ENCODE assay signal across 19 cellular contexts in the genomic region with DNA sequence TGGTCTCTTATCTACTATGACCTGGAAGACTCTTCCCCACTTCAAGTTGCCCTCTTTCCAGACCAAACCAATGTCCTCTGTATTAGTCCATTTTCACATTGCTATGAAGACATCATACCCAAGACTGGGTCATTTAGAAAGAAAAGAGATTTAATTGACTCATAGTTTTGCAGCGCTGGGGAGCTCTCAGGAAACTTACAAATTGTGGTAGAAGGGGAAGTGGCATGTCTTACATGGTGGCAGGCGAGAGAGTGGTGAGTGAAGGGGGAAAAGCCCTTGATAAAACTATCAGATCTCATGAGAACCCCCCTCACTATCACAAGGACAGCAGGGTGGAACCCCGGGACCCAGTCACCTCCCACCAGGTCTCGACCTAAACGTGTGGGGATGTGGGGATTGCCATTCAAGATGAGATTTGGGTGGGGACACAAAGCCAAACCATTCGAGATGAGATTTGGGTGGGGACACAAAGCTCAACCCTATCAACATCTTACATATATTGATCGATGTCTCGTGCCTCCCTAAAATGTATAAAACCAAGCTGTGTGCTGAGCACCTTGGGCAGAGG. TPM values are rescaled to one million over a fixed set of nuclear protein-coding genes. Genes with fewer than 3 reads are reported as not detected.
DNase-seq lines count a peak whose midpoint lies in the region; ATAC-seq, FAIRE-seq and TF ChIP-seq lines count a peak whose summit lies in the region.
"Had no signal": no experiment of that assay in that cellular context is flagged by ENCODE, and none has a peak within 500 bp of the region (broad histone marks: within the 10 kb centered on the region; RNA-seq: fewer than 3 reads in every experiment).

No MANE protein-coding gene starts in this region.

- intact Hi-C loops in K562 (cut with micrococcal nuclease): no loop called here

- no peak for FAIRE-seq in K562 (lab: Jason Lieb, UNC)
- FAIRE-seq: H1 had no signal

- TF ChIP-seq RAD21 in K562 (CRISPR knock-in tag; conservative IDR thresholded peaks at IDR 0.05 in 1 of 2, IDR thresholded peaks at IDR 0.05 in 1 of 2): no peak

- no peak overlapping the region for H3K4me3 Mint-ChIP-seq in stimulated activated effector memory CD8-positive, alpha-beta T cell treated with anti-CD3 and anti-CD28 coated beads, Interleukin-12 subunit alpha, Interleukin-12 subunit beta, amount 100 ng/mL, for 72 hours

- WGBS in K562 (ENCODE audit: insufficient coverage, low coverage, missing lambda C conversion rate): 43% methylated on average over 8 of the region's 8 CpGs

- H3K9me1 ChIP-seq in K562 (ENCODE audit: control insufficient read depth, insufficient read depth, low read length): no peaks in the 10 kb centered on the region

- ATAC-seq in K562 (no peak), GM19455 (IDR thresholded peaks at IDR 0.05; ENCODE audit: unreplicated experiment) (no peak)
- peak; percentile 57 for ATAC-seq in stimulated activated effector memory CD8-positive, alpha-beta T cell treated with anti-CD3 and anti-CD28 coated beads, Interleukin-12 subunit alpha, Interleukin-12 subunit beta, amount 100 ng/mL, for 72 hours
- no peak for ATAC-seq in activated CD4-positive, CD25-positive, alpha-beta regulatory T cell treated with anti-CD3 and anti-CD28 coated beads, Interleukin-2, amount 50 U/mL, for 24 hours

- no peaks in the 10 kb centered on the region for H3K27me3 ChIP-seq in K562 (ENCODE audit: control insufficient read depth in 2 of 2, insufficient read depth in 2 of 2, low read length in 2 of 2)
- H3K27me3 ChIP-seq: Peyer's patch had no signal

- no peak overlapping the region for H3K9ac ChIP-seq in K562 (ENCODE audit: insufficient read depth in 1 of 2, low read depth in 2 of 2, low read length in 2 of 2)

- CTCF ChIA-PET in K562 (lab: Yijun Ruan, JAX; ENCODE audit: low intra/inter-chr PET ratio): no interaction called here

- POLR2A ChIA-PET in K562 (lab: Yijun Ruan, JAX): interaction anchor here (0.6 to 0.9 kb wide), 3 partner anchors 13 to 124 kb away, joined by 3 to 10 read pairs (median 4); no protein-coding TSS in a partner anchor

- no peak overlapping the region for H3K27ac ChIP-seq in K562 (ENCODE audit: extremely low read depth, low read depth, low read length)
- H3K27ac ChIP-seq: Peyer's patch had no signal

- no peaks in the 10 kb centered on the region for H3K36me3 Mint-ChIP-seq in stimulated activated effector memory CD8-positive, alpha-beta T cell treated with anti-CD3 and anti-CD28 coated beads, Interleukin-12 subunit alpha, Interleukin-12 subunit beta, amount 100 ng/mL, for 72 hours
- H3K36me3 Mint-ChIP-seq: CD4-positive, CD25-positive, alpha-beta regulatory T cell had no signal

- no TSS peak for BruUV-seq in K562 (replicated peaks; lab: Mats Ljungman, UMichigan)

- peaks cover 19 to 29% of the 10 kb centered on the region in 2 experiments for H3K4me1 ChIP-seq in K562 (replicated peaks in 1 of 2; ENCODE audit: control insufficient read depth in 2 of 2, insufficient read depth in 2 of 2, low read length in 2 of 2)
- H3K4me1 ChIP-seq: Peyer's patch had no signal

- no peaks in the 10 kb centered on the region for H3K36me3 ChIP-seq in K562 (ENCODE audit: control insufficient read depth, insufficient read depth, low read length)
- H3K36me3 ChIP-seq: Peyer's patch had no signal

- H2AFZ ChIP-seq in K562 (ENCODE audit: low read depth, low read length): no peak overlapping the region

- no peaks in the 10 kb centered on the region for H3K79me2 ChIP-seq in K562 (ENCODE audit: control insufficient read depth, insufficient read depth, low read length)

- peaks cover 18% of the 10 kb centered on the region for H3K9me3 ChIP-seq in K562 (replicated peaks; ENCODE audit: control insufficient read depth, insufficient read depth, low read depth, low read length)
- H3K9me3 ChIP-seq: Peyer's patch had no signal

- DNase-seq in SIG-M5 treated with dmso at 0.1 percent for 504 hours (lab: John Stamatoyannopoulos, UW; ENCODE audit: unreplicated experiment) (peak; percentile 19), SIG-M5 (lab: John Stamatoyannopoulos, UW) (no peak), NB4 (ENCODE audit: low read depth) (peak; percentile 30), K562 (ENCODE audit: extremely low read depth in 1 of 4, low spot score in 3 of 4) (no peak), NCI-H526 (lab: John Stamatoyannopoulos, UW) (no peak)
- DNase-seq in stimulated activated effector memory CD8-positive, alpha-beta T cell treated with anti-CD3 and anti-CD28 coated beads, Interleukin-12 subunit alpha, Interleukin-12 subunit beta, amount 100 ng/mL, for 72 hours (ENCODE audit: low spot score in 2 of 2): no peak
- DNase-seq: 8988T; CD4-positive, CD25-positive, alpha-beta regulatory T cell; DND-41; KG1; NCI-H1092; NCI-H1436 treated with DMSO at 0.1 percent for 48 hours; NCI-H2029 treated with DMSO at 0.1 percent for 48 hours; NCI-H526 treated with DMSO at 0.1 percent for 48 hours; Peyer's patch; SHP77 treated with DMSO at 0.1 percent for 48 hours had no signal

- no peaks in the 10 kb centered on the region for H3K9me3 Mint-ChIP-seq in stimulated activated effector memory CD8-positive, alpha-beta T cell treated with anti-CD3 and anti-CD28 coated beads, Interleukin-12 subunit alpha, Interleukin-12 subunit beta, amount 100 ng/mL, for 72 hours

- H3K4me1 Mint-ChIP-seq in stimulated activated effector memory CD8-positive, alpha-beta T cell treated with anti-CD3 and anti-CD28 coated beads, Interleukin-12 subunit alpha, Interleukin-12 subunit beta, amount 100 ng/mL, for 72 hours: peaks cover 20% of the 10 kb centered on the region

- no peak overlapping the region for H3K27ac Mint-ChIP-seq in stimulated activated effector memory CD8-positive, alpha-beta T cell treated with anti-CD3 and anti-CD28 coated beads, Interleukin-12 subunit alpha, Interleukin-12 subunit beta, amount 100 ng/mL, for 72 hours
- H3K27ac Mint-ChIP-seq: CD4-positive, CD25-positive, alpha-beta regulatory T cell had no signal

- H3K4me3 ChIP-seq in NB4 (ENCODE audit: low read depth, low read length): no peak overlapping the region
- H3K4me3 ChIP-seq in K562: no peak overlapping the region
- H3K4me3 ChIP-seq: Peyer's patch had no signal

- H3K4me2 ChIP-seq in K562 (ENCODE audit: insufficient read depth, low read length): no peak overlapping the region

- TF ChIP-seq EP300 in K562 (IDR thresholded peaks at IDR 0.05; ENCODE audit: low read length): no peak

- TF ChIP-seq CTCF in NB4 (IDR thresholded peaks at IDR 0.05; ENCODE audit: low read depth, low read length) (no peak), K562 (IDR thresholded peaks at IDR 0.05 in 2 of 3, conservative IDR thresholded peaks at IDR 0.05 in 1 of 3; ENCODE audit: insufficient read depth in 2 of 3, low read depth in 1 of 3, low read length in 3 of 3) (no peak)

- H4K20me1 ChIP-seq in K562 (replicated peaks; ENCODE audit: control insufficient read depth, insufficient read depth, low read length): no peaks in the 10 kb centered on the region

- in situ Hi-C loops in K562 (cut with MboI): no loop called here

- TF ChIP-seq POLR2A in NB4 (IDR thresholded peaks at IDR 0.05; ENCODE audit: extremely low read depth, insufficient read length) (no peak), K562 (conservative IDR thresholded peaks at IDR 0.05) (no peak)

TF ChIP-seq in K562, 482 proteins besides CTCF, POLR2A, EP300 and RAD21 (continues in another document):
- TF ChIP-seq TRIM24 (IDR thresholded peaks at IDR 0.05) (peak in 1 of 2 experiments; percentile 69; a peak in 2 of 4 replicates), CBX3 (IDR thresholded peaks at IDR 0.05; ENCODE audit: borderline replicate concordance in 1 of 2, low read length in 2 of 2) (peak in 1 of 2 experiments; percentile 70; a peak in 2 of 3 replicates), ZC3H8 (IDR thresholded peaks at IDR 0.05) (no peak), SPI1 (IDR thresholded peaks at IDR 0.05; ENCODE audit: borderline replicate concordance, low read depth, low read length) (peak; percentile 45; the same call in 1 of the 2 replicates), ZFP36 (IDR thresholded peaks at IDR 0.05; ENCODE audit: low read depth, low read length, partially characterized antibody) (peak; percentile 88), CC2D1A (IDR thresholded peaks at IDR 0.05) (peak; percentile 88), TRIM28 (IDR thresholded peaks at IDR 0.05) (peak; percentile 55; the same call in 1 of the 2 replicates), SMARCE1 (IDR thresholded peaks at IDR 0.05) (no peak), SRF (CRISPR knock-in tag; IDR thresholded peaks at IDR 0.05) (no peak), ZNF431 (CRISPR knock-in tag; IDR thresholded peaks at IDR 0.05) (peak; percentile 67; the same call in 1 of the 2 replicates), NCOA2 (IDR thresholded peaks at IDR 0.05; ENCODE audit: partially characterized antibody in 2 of 2) (no peak)

RNA-seq across cellular contexts. Expression of a gene that starts 14.2 kb away (rescaled TPM):
- 91.3 and 152 TPM in 2 replicates for total RNA-seq in K562 (2011; cell fraction: chromatin; rRNA removed; ENCODE audit: low replicate concordance)
- 92.9 and 103 TPM in 2 replicates for total RNA-seq in K562 (2011; cell fraction: nucleolus; rRNA removed)
- 104 and 106 TPM in 2 replicates for total RNA-seq in K562 (2011; cell fraction: nucleoplasm; rRNA removed)
- 41.3 and 50.4 TPM in 2 replicates for total RNA-seq in K562 (2014; rRNA removed)
- total RNA-seq in K562 (2014; rRNA removed; fragmentation: Illumina TruSeq; extraction: Trizol): 27.3 and 28.6 TPM in 2 replicates
- 33.7 and 35.7 TPM in 2 replicates for total RNA-seq in K562 (2015; rRNA removed; fragmentation: Illumina TruSeq; extraction: Trizol)
- 88.4 and 90.1 TPM in 2 replicates for total RNA-seq in K562 (2021)
- 48.3 and 63.4 TPM in 2 replicates for polyA plus RNA-seq in K562 (2011; rRNA removed)
- 66.5 and 76.4 TPM in 2 replicates for polyA plus RNA-seq in K562 (2011; cell fraction: cytosol; rRNA removed)
- polyA plus RNA-seq in K562 (2011; cell fraction: nucleus; rRNA removed): 70.1 and 87.0 TPM in 2 replicates
- 42.6 and 65.7 TPM in 2 replicates for polyA plus RNA-seq in K562 (2012)
- polyA plus RNA-seq in K562 (2014; fragmentation: Illumina TruSeq; extraction: Trizol): 33.2 and 48.4 TPM in 2 replicates
- polyA plus RNA-seq in K562 (2014; fragmentation: Nextera tagmentation; extraction: Ambion mirVana): 1 to 10 TPM; 1.5 TPM
- polyA plus RNA-seq in K562 (2014; rRNA removed): 46.6 and 50.1 TPM in 2 replicates
- polyA minus RNA-seq in K562 (2011; rRNA and poly(A)+ RNA removed): 40.0 and 57.0 TPM in 2 replicates
- polyA minus RNA-seq in K562 (2011; cell fraction: cytosol; rRNA and poly(A)+ RNA removed): 48.7 and 66.4 TPM in 2 replicates
- 26.1 and 32.4 TPM in 2 replicates for polyA minus RNA-seq in K562 (2011; cell fraction: nucleus; rRNA and poly(A)+ RNA removed)

Comparison
In these comparisons a context has a peak if more than half of its experiments do, and no peak if none do; other contexts are left out.
1. DNase-seq: peak in SIG-M5 treated with dmso at 0.1 percent for 504 hours (single experiment) and NB4 (single experiment); none in SIG-M5 (single experiment), K562 (0 of 4), stimulated activated effector memory CD8-positive, alpha-beta T cell treated with anti-CD3 and anti-CD28 coated beads, Interleukin-12 subunit alpha, Interleukin-12 subunit beta, amount 100 ng/mL, for 72 hours (0 of 2) and NCI-H526 (0 of 2).